Comparison of ENCODE assay signal across 7 cellular contexts in genomic region chr2:68579689-68580088, GRCh38.
"Had no signal": no experiment of that assay in that cellular context is flagged by ENCODE, and none has a peak within 500 bp of the region (broad histone marks: within the 10 kb centered on the region; RNA-seq: fewer than 3 reads in every experiment).

No MANE protein-coding gene starts in this region.

- ATAC-seq: GM23338 had no signal

- DNase-seq: H9, HCEC 1CT, IMR-90, KBM-7 had no signal

- H3K4me3 ChIP-seq: GM23338 had no signal

- FAIRE-seq: H1, H54 had no signal
